ENCODE assay signal across 24 cellular contexts in the genomic region with DNA sequence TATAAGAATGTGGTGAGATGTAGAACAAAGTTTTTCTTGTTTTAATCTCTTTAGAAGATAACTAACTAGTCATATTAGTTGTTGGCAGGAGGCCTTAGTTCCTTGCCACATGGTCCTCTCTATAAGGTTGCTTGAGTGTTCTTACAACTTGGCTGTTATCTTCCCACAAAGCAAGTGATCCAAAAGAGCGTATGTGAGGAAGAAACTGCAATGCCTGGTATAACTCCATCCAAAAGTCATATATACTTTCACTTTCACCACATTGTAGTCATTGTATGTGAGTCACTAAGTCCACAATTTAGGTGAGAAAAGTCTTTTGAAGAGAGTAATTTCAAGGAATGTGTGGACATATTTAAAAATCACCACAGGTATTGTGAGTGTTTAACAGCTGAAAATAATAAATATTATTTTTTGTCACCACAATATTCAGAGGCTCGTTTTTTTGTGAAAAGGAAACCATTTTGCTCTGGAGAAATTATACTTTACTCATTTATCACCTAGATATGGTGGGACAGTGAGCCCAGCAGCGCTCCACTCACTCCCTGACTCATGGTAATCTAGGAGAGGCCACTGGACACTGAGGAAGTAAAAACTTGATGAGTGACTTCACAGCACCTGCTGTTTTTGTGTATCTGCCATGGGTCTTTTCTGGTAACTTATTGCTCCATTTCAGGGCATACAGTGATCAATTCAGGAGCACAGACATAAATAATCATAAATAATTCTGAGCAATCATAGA.
DNase-seq lines count a peak whose midpoint lies in the region; ATAC-seq and TF ChIP-seq lines count a peak whose summit lies in the region.
"Had no signal": no experiment of that assay in that cellular context is flagged by ENCODE, and none has a peak within 500 bp of the region (broad histone marks: within the 10 kb centered on the region; RNA-seq: fewer than 3 reads in every experiment).

No MANE protein-coding gene starts in this region.

- peak; percentile 95 for ATAC-seq in DND-41 (ENCODE audit: insufficient read depth, low read depth)
- ATAC-seq in mucosa of descending colon: peak; percentile 83
- ATAC-seq in gastroesophageal sphincter: no peak
- no peak for ATAC-seq in HG02588 (IDR thresholded peaks at IDR 0.05; ENCODE audit: unreplicated experiment)
- no peak for ATAC-seq in heart right ventricle

- no peaks in the 10 kb centered on the region for H3K36me3 ChIP-seq in DND-41 (ENCODE audit: insufficient read depth, low read length)
- no peaks in the 10 kb centered on the region for H3K36me3 ChIP-seq in mucosa of descending colon (ENCODE audit: low read depth)
- no peaks in the 10 kb centered on the region for H3K36me3 ChIP-seq in left ventricle myocardium inferior
- no peaks in the 10 kb centered on the region for H3K36me3 ChIP-seq in gastroesophageal sphincter
- no peaks in the 10 kb centered on the region for H3K36me3 ChIP-seq in heart right ventricle
- H3K36me3 ChIP-seq: brain microvascular endothelial cell, esophagus squamous epithelium had no signal

- no peak for TF ChIP-seq POLR2A in gastroesophageal sphincter (IDR thresholded peaks at IDR 0.05)

- H4K20me1 ChIP-seq in DND-41 (ENCODE audit: insufficient read depth, low read length): no peaks in the 10 kb centered on the region

- TF ChIP-seq CTCF in DND-41 (IDR thresholded peaks at IDR 0.05; ENCODE audit: borderline replicate concordance, extremely low read depth, low read length, poor library complexity, severe bottlenecking): no peak
- no peak for TF ChIP-seq CTCF in mucosa of descending colon (IDR thresholded peaks at IDR 0.05)
- no peak for TF ChIP-seq CTCF in left ventricle myocardium inferior (IDR thresholded peaks at IDR 0.05; ENCODE audit: borderline replicate concordance)
- TF ChIP-seq CTCF in gastroesophageal sphincter (IDR thresholded peaks at IDR 0.05): no peak
- no peak for TF ChIP-seq CTCF in heart right ventricle (IDR thresholded peaks at IDR 0.05)

- no peak overlapping the region for H3K4me3 ChIP-seq in DND-41 (ENCODE audit: low read depth in 1 of 2, low read length in 2 of 2)
- no peak overlapping the region for H3K4me3 ChIP-seq in mucosa of descending colon
- H3K4me3 ChIP-seq in left ventricle myocardium inferior: no peak overlapping the region
- no peak overlapping the region for H3K4me3 ChIP-seq in gastroesophageal sphincter
- H3K4me3 ChIP-seq in heart right ventricle: no peak overlapping the region
- H3K4me3 ChIP-seq: coronary artery, esophagus squamous epithelium had no signal

- H3K4me1 ChIP-seq in DND-41 (ENCODE audit: insufficient read depth, low read length) (peaks cover 14% of the 10 kb centered on the region), mucosa of descending colon (ENCODE audit: low read depth) (peaks cover 6% of the 10 kb centered on the region), left ventricle myocardium inferior (no peaks in the 10 kb centered on the region), gastroesophageal sphincter (no peaks in the 10 kb centered on the region), heart right ventricle (no peaks in the 10 kb centered on the region)
- H3K4me1 ChIP-seq: esophagus squamous epithelium had no signal

- H3K79me2 ChIP-seq in DND-41 (ENCODE audit: insufficient read depth, low read length): no peaks in the 10 kb centered on the region

- H3K9me3 ChIP-seq in DND-41 (ENCODE audit: insufficient read depth, low read length, severe bottlenecking) (no peaks in the 10 kb centered on the region), mucosa of descending colon (no peaks in the 10 kb centered on the region), left ventricle myocardium inferior (replicated peaks) (peaks cover 20% of the 10 kb centered on the region), gastroesophageal sphincter (no peaks in the 10 kb centered on the region), heart right ventricle (peaks cover 0 to 13% (median 0%) of the 10 kb centered on the region in 11 donors)
- H3K9me3 ChIP-seq: esophagus squamous epithelium, SK-N-SH had no signal

- DNase-seq in DND-41 (no peak), NCI-H226 (peak; percentile 32), astrocyte of the hippocampus (ENCODE audit: low read depth, low spot score) (peak; percentile 11), mucosa of descending colon (no peak), left ventricle myocardium inferior (no peak), heart right ventricle (no peak)
- DNase-seq: activated CD4-positive, alpha-beta memory T cell treated with anti-CD3 and anti-CD28 coated beads for 36 hours; activated CD4-positive, CD25-positive, alpha-beta regulatory T cell; activated effector memory CD4-positive, alpha-beta T cell treated with anti-CD3 and anti-CD28 coated beads, Interleukin-2, amount 50 U/mL, for 16 hours; brain microvascular endothelial cell; CD4-positive, CD25-positive, alpha-beta regulatory T cell; DMS153; endodermal cell; esophagus squamous epithelium; glutamatergic neuron; Kasumi-1; NCI-H1092; NCI-H187 treated with DMSO at 0.1 percent for 48 hours; NCI-H2227 treated with DMSO at 0.1 percent for 48 hours; RPMI8226; SK-N-SH had no signal

- intact Hi-C loops in mucosa of descending colon (cut with DNase I, micrococcal nuclease) (no loop called here), left ventricle myocardium inferior (cut with micrococcal nuclease) (no loop called here), heart right ventricle (cut with DNase I) (no loop called here)

- no peak for TF ChIP-seq EP300 in gastroesophageal sphincter (IDR thresholded peaks at IDR 0.05)

- H3K4me2 ChIP-seq in DND-41 (ENCODE audit: insufficient read depth, low read length): peak overlapping the region; percentile 39
- H3K4me2 ChIP-seq: SK-N-SH had no signal

- no peak overlapping the region; the same call in 1 of the 2 replicates for H3K9ac ChIP-seq in DND-41 (ENCODE audit: low read depth, low read length)
- H3K9ac ChIP-seq: SK-N-SH had no signal

- H2AFZ ChIP-seq in DND-41 (ENCODE audit: low read depth, low read length): peak overlapping the region; percentile 67

- H3K27me3 ChIP-seq in DND-41 (ENCODE audit: insufficient read depth, low read length, poor library complexity) (no peaks in the 10 kb centered on the region), left ventricle myocardium inferior (ENCODE audit: low read depth) (no peaks in the 10 kb centered on the region), gastroesophageal sphincter (no peaks in the 10 kb centered on the region), heart right ventricle (no peaks in the 10 kb centered on the region)
- H3K27me3 ChIP-seq: brain microvascular endothelial cell, esophagus squamous epithelium had no signal

- WGBS in gastroesophageal sphincter (ENCODE audit: low coverage in 1 of 2), 2 donors: 53 to 61% methylated on average over 3 of the region's 3 CpGs
- 58 to 60% methylated on average over 3 of the region's 3 CpGs for WGBS in heart right ventricle, 2 donors

- H3K27ac ChIP-seq in DND-41 (ENCODE audit: low read length): peak overlapping the region; percentile 50
- H3K27ac ChIP-seq in left ventricle myocardium inferior (replicated peaks): no peak overlapping the region
- no peak overlapping the region for H3K27ac ChIP-seq in gastroesophageal sphincter
- no peak overlapping the region for H3K27ac ChIP-seq in heart right ventricle
- H3K27ac ChIP-seq: brain microvascular endothelial cell, coronary artery, esophagus squamous epithelium had no signal

Comparison
In these comparisons a context has a peak if more than half of its experiments do, and no peak if none do; other contexts are left out.
1. ATAC-seq: peak in DND-41 (single experiment) and mucosa of descending colon (single experiment); none in gastroesophageal sphincter (single experiment), HG02588 (single experiment) and heart right ventricle (0 of 8).
2. DNase-seq: peak in NCI-H226 (single experiment) and astrocyte of the hippocampus (single experiment); none in DND-41 (single experiment), mucosa of descending colon (0 of 3), left ventricle myocardium inferior (single experiment) and heart right ventricle (0 of 2).